In genomic region chr10:110304780-110305421, GRCh38 we compare ENCODE assay signal across 8 cellular contexts.
DNase-seq lines count a peak whose midpoint lies in the region; ATAC-seq and TF ChIP-seq lines count a peak whose summit lies in the region.

SMNDC1 (minus strand) TSS chr10:110304920; CDS start chr10:110303587, 1,333 bp downstream.

- DNase-seq in AG09319 (ENCODE audit: extremely low read depth, low read depth): peak; percentile 93
- peak; percentile 89 for DNase-seq in NCI-H446 treated with DMSO at 0.1 percent for 48 hours (lab: John Stamatoyannopoulos, UW)
- DNase-seq in cerebellar cortex (ENCODE audit: low spot score): peak; percentile 99
- peak; percentile 97 for DNase-seq in iris pigment epithelial cell (ENCODE audit: low read depth)
- DNase-seq in stimulated activated CD4-positive, alpha-beta T cell treated with anti-CD3 and anti-CD28 coated beads, Interleukin-12 subunit alpha, Interleukin-12 subunit beta, amount 100 ng/mL, for 24 hours (ENCODE audit: low read depth in 2 of 2): peak; percentile 92 to 97

- no peak for TF ChIP-seq CTCF in AG09319 (IDR thresholded peaks at IDR 0.05; ENCODE audit: low read depth, low read length)

- ATAC-seq in GM19035 (IDR thresholded peaks at IDR 0.05; ENCODE audit: unreplicated experiment): peak; percentile 91
- peak; percentile 92 for ATAC-seq in HG03354 (IDR thresholded peaks at IDR 0.05; ENCODE audit: poor library complexity, severe bottlenecking, unreplicated experiment)
- ATAC-seq in activated CD4-positive, CD25-positive, alpha-beta regulatory T cell treated with anti-CD3 and anti-CD28 coated beads, Interleukin-2, amount 50 U/mL, for 24 hours: peak; percentile 86 to 87

Comparison
In these comparisons a context has a peak if more than half of its experiments do, and no peak if none do; other contexts are left out.
1. Peak in every context shown above with its lines: DNase-seq and ATAC-seq.